18 cellular contexts compared by ENCODE assay signal in genomic region chr5:139043127-139043905, GRCh38.
"Had no signal": no experiment of that assay in that cellular context is flagged by ENCODE, and none has a peak within 500 bp of the region (broad histone marks: within the 10 kb centered on the region; RNA-seq: fewer than 3 reads in every experiment).

No MANE protein-coding gene starts in this region.

- H3K27ac Mint-ChIP-seq: activated naive CD4-positive, alpha-beta T cell treated with anti-CD3 and anti-CD28 coated beads for 36 hours; activated T-helper 17 cell treated with anti-CD3 and anti-CD28 coated beads, Interleukin-2, amount 50 U/mL, for 72 hours; endodermal cell; T-helper 2 cell treated with Interferon-gamma antibody and Interleukin-4, amounts not matched to agents 5 μg/mL and 100 μg/mL, for 36 hours; WTC11 had no signal

- H3K36me3 ChIP-seq: brain microvascular endothelial cell, uterus had no signal

- H3K4me3 ChIP-seq: heart left ventricle, pancreas, skin epidermis, tibial artery, uterus had no signal

- H3K27me3 Mint-ChIP-seq: activated T-helper 17 cell treated with anti-CD3 and anti-CD28 coated beads, Interleukin-2, amount 50 U/mL, for 72 hours had no signal

- H3K4me1 Mint-ChIP-seq: activated T-helper 17 cell treated with anti-CD3 and anti-CD28 coated beads, Interleukin-2, amount 50 U/mL, for 72 hours; endodermal cell; WTC11 had no signal

- H3K27ac ChIP-seq: brain microvascular endothelial cell, foreskin keratinocyte, heart left ventricle, pancreas, skin epidermis, tibial artery, uterus had no signal

- H3K9me3 Mint-ChIP-seq: activated naive CD4-positive, alpha-beta T cell treated with anti-CD3 and anti-CD28 coated beads for 36 hours; endodermal cell; neural crest cell; T-helper 2 cell treated with Interferon-gamma antibody and Interleukin-4, amounts not matched to agents 5 μg/mL and 100 μg/mL, for 36 hours; WTC11 had no signal

- DNase-seq: activated CD4-positive, alpha-beta T cell treated with anti-CD3 and anti-CD28 coated beads for 48 hours; activated naive CD4-positive, alpha-beta T cell treated with anti-CD3 and anti-CD28 coated beads for 36 hours; brain microvascular endothelial cell; cerebellar nuclear complex; dermis blood vessel endothelial cell; foreskin keratinocyte; heart left ventricle; pancreas; SW 1271; tibial artery; uterus had no signal

- H3K4me3 Mint-ChIP-seq: activated naive CD4-positive, alpha-beta T cell treated with anti-CD3 and anti-CD28 coated beads for 36 hours; activated T-helper 17 cell treated with anti-CD3 and anti-CD28 coated beads, Interleukin-2, amount 50 U/mL, for 72 hours; endodermal cell; neural crest cell; T-helper 2 cell treated with Interferon-gamma antibody and Interleukin-4, amounts not matched to agents 5 μg/mL and 100 μg/mL, for 36 hours; WTC11 had no signal

- H3K36me3 Mint-ChIP-seq: WTC11 had no signal

- FAIRE-seq: islet of Langerhans, pancreas had no signal

- H3K27me3 ChIP-seq: brain microvascular endothelial cell, foreskin keratinocyte, heart left ventricle, pancreas, tibial artery, uterus had no signal

- H3K4me1 ChIP-seq: foreskin keratinocyte, pancreas, tibial artery, uterus had no signal

- ATAC-seq: activated T-helper 17 cell treated with anti-CD3 and anti-CD28 coated beads, Interleukin-2, amount 50 U/mL, for 72 hours; foreskin keratinocyte; pancreas; WTC11 had no signal

- H3K9me3 ChIP-seq: heart left ventricle, pancreas, tibial artery, uterus had no signal
